10 cellular contexts compared by ENCODE assay signal in the genomic region with DNA sequence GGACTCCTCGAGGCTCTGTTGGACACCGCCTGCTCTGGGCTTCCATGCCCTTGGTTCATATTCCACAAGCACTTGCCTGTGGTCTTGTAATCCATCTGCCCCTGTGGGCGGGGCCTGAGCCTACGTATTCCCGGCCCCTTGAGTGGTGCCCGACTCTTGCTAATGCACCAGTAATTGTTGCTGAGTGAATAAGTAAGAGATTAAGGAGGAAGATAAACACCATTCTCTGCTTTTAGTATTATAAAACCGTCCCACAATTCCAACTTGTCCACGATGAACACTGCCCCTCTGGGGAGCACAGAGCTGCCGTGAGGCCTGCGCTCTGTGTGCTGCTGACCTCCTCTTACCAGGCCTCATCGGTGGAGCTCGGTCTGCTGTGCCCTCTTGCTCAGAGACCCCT. TPM values are rescaled to one million over a fixed set of nuclear protein-coding genes. Genes with fewer than 3 reads are reported as not detected.
A peak's percentile ranks its signal among the peaks of the same experiment; 100 is the strongest.
DNase-seq lines count a peak whose midpoint lies in the region; ATAC-seq and TF ChIP-seq lines count a peak whose summit lies in the region.
"Had no signal": no experiment of that assay in that cellular context is flagged by ENCODE, and none has a peak within 500 bp of the region (broad histone marks: within the 10 kb centered on the region; RNA-seq: fewer than 3 reads in every experiment).

No MANE protein-coding gene starts in this region.

- H3K9me3 Mint-ChIP-seq in activated CD4-positive, alpha-beta memory T cell treated with anti-CD3 and anti-CD28 coated beads for 36 hours = no peaks in the 10 kb centered on the region
- H3K9me3 Mint-ChIP-seq in activated CD4-positive, alpha-beta memory T cell treated with anti-CD3 and anti-CD28 coated beads, Interleukin-2, amount 10 ng/mL, durations not matched to agents 7 days and 5 days = no peaks in the 10 kb centered on the region

- H3K4me1 Mint-ChIP-seq in activated CD4-positive, alpha-beta memory T cell treated with anti-CD3 and anti-CD28 coated beads for 36 hours (ENCODE audit: low read depth) = peaks cover 53% of the 10 kb centered on the region
- H3K4me1 Mint-ChIP-seq in activated CD4-positive, alpha-beta memory T cell treated with anti-CD3 and anti-CD28 coated beads, Interleukin-2, amount 10 ng/mL, durations not matched to agents 7 days and 5 days = peaks cover 66% of the 10 kb centered on the region

- DNase-seq in activated CD4-positive, alpha-beta memory T cell treated with anti-CD3 and anti-CD28 coated beads for 36 hours = peak; percentile 6
- DNase-seq in activated CD4-positive, alpha-beta memory T cell treated with anti-CD3 and anti-CD28 coated beads, Interleukin-2, amount 10 ng/mL, durations not matched to agents 7 days and 5 days = no peak
- DNase-seq in amniotic epithelial cell (ENCODE audit: low read depth) (peak; percentile 94), lower lobe of right lung (peak; percentile 67), tibial artery (peak in 1 of 2 donors; percentile 74), OCI-M2 (lab: John Stamatoyannopoulos, UW; ENCODE audit: unreplicated experiment) (no peak)
- DNase-seq: activated CD4-positive, CD25-positive, alpha-beta regulatory T cell treated with anti-CD3 and anti-CD28 coated beads, Interleukin-2, amount 50 U/mL, for 72 hours; AML-193 had no signal

- H3K36me3 Mint-ChIP-seq in activated CD4-positive, alpha-beta memory T cell treated with anti-CD3 and anti-CD28 coated beads for 36 hours = peaks cover 21% of the 10 kb centered on the region
- H3K36me3 Mint-ChIP-seq in activated CD4-positive, alpha-beta memory T cell treated with anti-CD3 and anti-CD28 coated beads, Interleukin-2, amount 10 ng/mL, durations not matched to agents 7 days and 5 days (ENCODE audit: low read depth) = peaks cover 40% of the 10 kb centered on the region

- H3K27me3 Mint-ChIP-seq in activated CD4-positive, alpha-beta memory T cell treated with anti-CD3 and anti-CD28 coated beads for 36 hours = no peaks in the 10 kb centered on the region
- no peaks in the 10 kb centered on the region for H3K27me3 Mint-ChIP-seq in activated CD4-positive, alpha-beta memory T cell treated with anti-CD3 and anti-CD28 coated beads, Interleukin-2, amount 10 ng/mL, durations not matched to agents 7 days and 5 days

- CTCF ChIA-PET in activated CD4-positive, alpha-beta memory T cell treated with anti-CD3 and anti-CD28 coated beads for 36 hours (lab: Charles Lee) = interaction anchor here (0.8 to 0.9 kb wide), 2 partner anchors 10 to 75 kb away, joined by 3 read pairs; no protein-coding TSS in a partner anchor
- CTCF ChIA-PET in activated CD4-positive, alpha-beta memory T cell treated with anti-CD3 and anti-CD28 coated beads, Interleukin-2, amount 10 ng/mL, durations not matched to agents 7 days and 5 days (lab: Charles Lee) = interaction anchor here (1.2 to 1.5 kb wide), 2 partner anchors 12 to 39 kb away, joined by 3 to 4 read pairs; no protein-coding TSS in a partner anchor

- H3K4me1 ChIP-seq in lower lobe of right lung (peaks cover 68% of the 10 kb centered on the region), tibial artery (peaks cover 13 to 100% (median 92%) of the 10 kb centered on the region in 4 donors)

- H3K27me3 ChIP-seq in lower lobe of right lung (ENCODE audit: low read depth) = no peaks in the 10 kb centered on the region
- H3K27me3 ChIP-seq in tibial artery = no peaks in the 10 kb centered on the region

- POLR2A ChIA-PET in activated CD4-positive, alpha-beta memory T cell treated with anti-CD3 and anti-CD28 coated beads for 36 hours (lab: Charles Lee) = interaction anchor here (0.9 to 1.1 kb wide), 2 partner anchors 8 to 10 kb away, joined by 3 read pairs; no protein-coding TSS in a partner anchor
- POLR2A ChIA-PET in activated CD4-positive, alpha-beta memory T cell treated with anti-CD3 and anti-CD28 coated beads, Interleukin-2, amount 10 ng/mL, durations not matched to agents 7 days and 5 days (lab: Charles Lee) = interaction anchor here (0.6 to 2.8 kb wide), 5 partner anchors 10 to 51 kb away, joined by 3 to 13 read pairs (median 3); no protein-coding TSS in a partner anchor

- H3K4me3 Mint-ChIP-seq in activated CD4-positive, alpha-beta memory T cell treated with anti-CD3 and anti-CD28 coated beads for 36 hours = no peak overlapping the region
- H3K4me3 Mint-ChIP-seq in activated CD4-positive, alpha-beta memory T cell treated with anti-CD3 and anti-CD28 coated beads, Interleukin-2, amount 10 ng/mL, durations not matched to agents 7 days and 5 days = no peak overlapping the region

- H3K27ac ChIP-seq in lower lobe of right lung = peak overlapping the region; percentile 69
- peak overlapping the region; percentile 91 to 93 for H3K27ac ChIP-seq in tibial artery

- H3K36me3 ChIP-seq in lower lobe of right lung = peaks cover 26% of the 10 kb centered on the region
- peaks cover 8 to 18% (median 16%) of the 10 kb centered on the region in 3 donors for H3K36me3 ChIP-seq in tibial artery

- H3K4me3 ChIP-seq in lower lobe of right lung = no peak overlapping the region
- H3K4me3 ChIP-seq in tibial artery = peak overlapping the region in 1 of 2 donors; percentile 13

- H3K9me3 ChIP-seq in lower lobe of right lung = no peaks in the 10 kb centered on the region
- no peaks in the 10 kb centered on the region for H3K9me3 ChIP-seq in tibial artery

- ATAC-seq in lower lobe of right lung (peak; percentile 26 to 65), GM21367 (IDR thresholded peaks at IDR 0.05; ENCODE audit: unreplicated experiment) (no peak), HG03039 (IDR thresholded peaks at IDR 0.05; ENCODE audit: unreplicated experiment) (no peak)

- H3K27ac Mint-ChIP-seq in activated CD4-positive, alpha-beta memory T cell treated with anti-CD3 and anti-CD28 coated beads for 36 hours = no peak overlapping the region
- H3K27ac Mint-ChIP-seq in activated CD4-positive, alpha-beta memory T cell treated with anti-CD3 and anti-CD28 coated beads, Interleukin-2, amount 10 ng/mL, durations not matched to agents 7 days and 5 days = no peak overlapping the region

- TF ChIP-seq CTCF in lower lobe of right lung (IDR thresholded peaks at IDR 0.05) = no peak
- no peak for TF ChIP-seq CTCF in tibial artery (IDR thresholded peaks at IDR 0.05)

- intact Hi-C loops in activated CD4-positive, alpha-beta memory T cell treated with anti-CD3 and anti-CD28 coated beads for 36 hours (cut with micrococcal nuclease) = no loop called here
- intact Hi-C loops in lower lobe of right lung (cut with DNase I) = no loop called here
- intact Hi-C loops in tibial artery (cut with DNase I; ENCODE audit: low total_unique reads) = loop anchor here (10.0 kb wide), 1 partner anchor 74 kb away; no protein-coding TSS in a partner anchor

RNA-seq across cellular contexts. Expression of a gene that starts 50.3 kb away (rescaled TPM):
- 100 to 1,000 TPM; 213 to 220 TPM for total RNA-seq in activated CD4-positive, alpha-beta memory T cell treated with anti-CD3 and anti-CD28 coated beads for 36 hours
- 100 to 1,000 TPM; 135 to 143 TPM for total RNA-seq in activated CD4-positive, alpha-beta memory T cell treated with anti-CD3 and anti-CD28 coated beads, Interleukin-2, amount 10 ng/mL, durations not matched to agents 7 days and 5 days
- total RNA-seq in lower lobe of right lung = 127 TPM

Comparison
In these comparisons a context has a peak if more than half of its experiments do, and no peak if none do; other contexts are left out.
1. DNase-seq: peak in activated CD4-positive, alpha-beta memory T cell treated with anti-CD3 and anti-CD28 coated beads for 36 hours (single experiment), amniotic epithelial cell (single experiment) and lower lobe of right lung (single experiment); none in activated CD4-positive, alpha-beta memory T cell treated with anti-CD3 and anti-CD28 coated beads, Interleukin-2, amount 10 ng/mL, durations not matched to agents 7 days and 5 days (single experiment) and OCI-M2 (single experiment).
2. ATAC-seq: peak in lower lobe of right lung (2 of 2); none in GM21367 (single experiment) and HG03039 (single experiment).